Comparison of ENCODE assay signal across 1 cellular context in the genomic region with DNA sequence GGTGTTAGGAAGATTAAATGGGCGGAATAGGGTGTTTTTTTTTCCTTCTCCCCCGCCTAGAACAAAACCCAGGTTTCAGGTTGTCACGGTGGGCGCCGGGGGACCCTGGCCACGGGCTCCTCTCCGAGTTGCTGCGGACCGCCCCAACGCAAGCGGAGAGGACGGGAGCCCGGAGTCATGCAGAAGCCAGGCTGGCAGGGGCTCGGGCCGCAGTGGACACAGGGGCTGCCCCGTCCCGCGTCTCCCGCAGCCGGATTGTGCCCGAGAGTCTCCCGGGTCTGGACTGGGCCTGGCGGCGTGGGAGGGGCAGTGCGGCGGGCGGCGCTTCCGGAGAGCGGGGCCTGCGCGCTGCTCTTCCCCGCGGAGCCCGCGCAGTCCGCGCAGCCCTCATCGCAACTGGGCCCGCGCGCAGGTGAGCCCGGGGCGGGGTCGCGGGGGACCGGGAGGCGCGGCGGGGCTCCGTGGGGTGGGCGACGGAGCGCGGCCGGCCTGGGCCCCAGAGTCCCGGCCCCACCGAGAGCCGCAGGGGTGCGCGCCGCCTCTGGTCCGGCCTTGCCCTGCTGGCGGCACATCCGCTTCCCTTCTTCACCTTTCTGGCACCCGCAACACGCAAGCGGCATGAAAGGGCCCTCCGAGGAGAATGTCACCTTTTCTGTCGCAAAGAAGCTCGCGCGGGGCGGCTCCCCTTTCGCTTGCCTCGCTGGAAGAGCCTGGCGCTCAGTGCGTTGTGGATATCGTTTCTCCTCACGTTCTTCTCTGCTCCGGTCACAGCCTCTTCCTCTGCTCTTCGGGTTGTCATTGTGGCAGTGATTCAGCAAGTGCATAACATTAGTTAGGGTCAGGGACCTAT.
TF ChIP-seq lines count a peak whose summit lies in the region.

Gene TIRAP, plus strand, starts transcription at position 352 of the 850 bp plus-strand sequence. CDS start 7,802 bp downstream, outside the sequence.

TF ChIP-seq in WTC11, 78 proteins besides CTCF, POLR2A, EP300 and RAD21 (continued from another document):
- TF ChIP-seq ZNF425 (CRISPR knock-in tag; conservative IDR thresholded peaks at IDR 0.05) (0 out of 2 replicates have a peak, but pooled peaks have one; percentile 27), AR (CRISPR knock-in tag; IDR thresholded peaks at IDR 0.05) (no peak), ZNF263 (CRISPR knock-in tag; IDR thresholded peaks at IDR 0.05; ENCODE audit: low read depth) (no peak), ZNF121 (CRISPR knock-in tag; IDR thresholded peaks at IDR 0.05) (no peak), CREM (CRISPR knock-in tag; IDR thresholded peaks at IDR 0.05) (peak; percentile 26; the same call in 1 of the 2 replicates), NR1H2 (CRISPR knock-in tag; IDR thresholded peaks at IDR 0.05) (no peak)
- TF ChIP-seq, protein P1, sequence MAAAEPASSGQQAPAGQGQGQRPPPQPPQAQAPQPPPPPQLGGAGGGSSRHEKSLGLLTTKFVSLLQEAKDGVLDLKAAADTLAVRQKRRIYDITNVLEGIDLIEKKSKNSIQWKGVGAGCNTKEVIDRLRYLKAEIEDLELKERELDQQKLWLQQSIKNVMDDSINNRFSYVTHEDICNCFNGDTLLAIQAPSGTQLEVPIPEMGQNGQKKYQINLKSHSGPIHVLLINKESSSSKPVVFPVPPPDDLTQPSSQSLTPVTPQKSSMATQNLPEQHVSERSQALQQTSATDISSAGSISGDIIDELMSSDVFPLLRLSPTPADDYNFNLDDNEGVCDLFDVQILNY (CRISPR knock-in tag; IDR thresholded peaks at IDR 0.05): peak; percentile 7; the same call in 1 of the 2 replicates
